ENCODE assay signal across 25 cellular contexts in the genomic region with DNA sequence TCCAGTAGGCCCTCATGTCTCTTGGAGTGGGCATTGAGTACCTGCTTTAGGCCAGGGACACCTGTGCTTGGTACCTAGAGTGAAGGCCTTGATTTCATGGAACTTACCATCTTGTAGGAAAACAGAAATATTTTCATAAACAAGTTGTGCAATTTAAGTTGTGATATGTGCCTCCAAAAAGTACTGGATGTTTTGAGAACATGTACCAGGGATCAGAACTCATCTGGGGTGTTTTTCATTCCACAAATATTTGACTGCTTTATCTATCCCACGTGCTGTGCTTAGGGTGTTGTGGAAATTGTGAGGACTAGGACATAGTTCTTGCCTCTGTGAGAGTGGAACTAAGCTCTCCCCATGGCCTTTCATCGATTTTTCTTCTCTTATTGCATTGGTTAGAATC.
"Had no signal": no experiment of that assay in that cellular context is flagged by ENCODE, and none has a peak within 500 bp of the region (broad histone marks: within the 10 kb centered on the region; RNA-seq: fewer than 3 reads in every experiment).

No MANE protein-coding gene starts in this region.

- ATAC-seq: activated T-helper 17 cell treated with anti-CD3 and anti-CD28 coated beads, Interleukin-2, amount 50 U/mL, for 72 hours; Panc1; Right ventricle myocardium inferior; T-cell had no signal

- H3K4me3 ChIP-seq: SK-N-MC had no signal

- H3K27ac ChIP-seq: SK-N-MC, VCaP had no signal

- DNase-seq: activated CD4-positive, alpha-beta memory T cell treated with anti-CD3 and anti-CD28 coated beads, Interleukin-2, amount 10 ng/mL, durations not matched to agents 7 days and 5 days; activated CD4-positive, alpha-beta T cell treated with anti-CD3 and anti-CD28 coated beads, Interleukin-2, amount 10 ng/mL, durations not matched to agents 7 days and 5 days; activated CD4-positive, CD25-positive, alpha-beta regulatory T cell; activated gamma-delta T cell; activated naive CD4-positive, alpha-beta T cell treated with anti-CD3 and anti-CD28 coated beads for 36 hours; activated T-cell treated with anti-CD3 and anti-CD28 coated beads for 4 hours; activated T-cell treated with anti-CD3 and anti-CD28 coated beads, Interleukin-2, amount 50 U/mL, for 48 hours; Karpas-422; MM.1S; NCI-H1105; NCI-H1436; NCI-H1694 treated with DMSO at 0.1 percent for 48 hours; NCI-H2029 treated with DMSO at 0.1 percent for 48 hours; NCI-H510A treated with DMSO at 0.1 percent for 48 hours; NCI-H69; NK-92 treated with Interleukin-12 subunit alpha and Interleukin-12 subunit beta, amount 100 ng/mL, for 24 hours; OCI-M1; RPMI8226; T-cell; T-helper 2 cell had no signal
